In genomic region chr1:105416246-105416645, GRCh38 we compare ENCODE assay signal across 22 cellular contexts.
"Had no signal": no experiment of that assay in that cellular context is flagged by ENCODE, and none has a peak within 500 bp of the region (broad histone marks: within the 10 kb centered on the region; RNA-seq: fewer than 3 reads in every experiment).

No MANE protein-coding gene starts in this region.

- H3K36me3 Mint-ChIP-seq: memory B cell; mesothelial cell of epicardium; stimulated activated memory B cell treated with anti-CD40 and anti-IgM and Interleukin-4, amounts not matched to agents 10 μg/mL and 1 μg/mL and 100 μg/mL, for 72 hours had no signal

- H3K4me1 Mint-ChIP-seq: memory B cell; mesothelial cell of epicardium; natural killer cell; stimulated activated memory B cell treated with anti-CD40 and anti-IgM and Interleukin-4, amounts not matched to agents 10 μg/mL and 1 μg/mL and 100 μg/mL, for 72 hours had no signal

- H3K27ac Mint-ChIP-seq: memory B cell; mesothelial cell of epicardium; natural killer cell; stimulated activated memory B cell treated with anti-CD40 and anti-IgM and Interleukin-4, amounts not matched to agents 10 μg/mL and 1 μg/mL and 100 μg/mL, for 72 hours; stimulated activated naive CD8-positive, alpha-beta T cell treated with anti-CD3 and anti-CD28 coated beads, Interleukin-15, Interleukin-2, amounts not matched to agents 100 ng/mL and 50 ng/mL, for 24 hours had no signal

- DNase-seq: effector memory CD4-positive, alpha-beta T cell; foreskin fibroblast; glutamatergic neuron; kidney; left cardiac atrium; left ventricle myocardium inferior; lower lobe of right lung; natural killer cell; spleen; stimulated activated CD4-positive, alpha-beta T cell treated with anti-CD3 and anti-CD28 coated beads, Interleukin-15, amount 100 ng/mL, for 24 hours; stimulated activated CD4-positive, alpha-beta T cell treated with anti-CD3 and anti-CD28 coated beads, Interleukin-1b, Interleukin-23, amount 100 ng/mL, for 48 hours; stimulated activated CD4-positive, alpha-beta T cell treated with anti-CD3 and anti-CD28 coated beads, Interleukin-4, amount 100 ng/mL, for 24 hours; tibial artery; upper lobe of left lung; uterus had no signal

- H3K27me3 Mint-ChIP-seq: memory B cell; stimulated activated memory B cell treated with anti-CD40 and anti-IgM and Interleukin-4, amounts not matched to agents 10 μg/mL and 1 μg/mL and 100 μg/mL, for 72 hours; stimulated activated naive CD8-positive, alpha-beta T cell treated with anti-CD3 and anti-CD28 coated beads, Interleukin-15, Interleukin-2, amounts not matched to agents 100 ng/mL and 50 ng/mL, for 24 hours had no signal

- ATAC-seq: gastroesophageal sphincter; left cardiac atrium; lower lobe of right lung; natural killer cell; sciatic nerve; stimulated activated memory B cell treated with anti-CD40 and anti-IgM and Interleukin-4, amounts not matched to agents 10 μg/mL and 1 μg/mL and 100 μg/mL, for 72 hours had no signal

- H3K4me3 Mint-ChIP-seq: memory B cell; mesothelial cell of epicardium; natural killer cell; neural crest cell; stimulated activated memory B cell treated with anti-CD40 and anti-IgM and Interleukin-4, amounts not matched to agents 10 μg/mL and 1 μg/mL and 100 μg/mL, for 72 hours; stimulated activated naive CD8-positive, alpha-beta T cell treated with anti-CD3 and anti-CD28 coated beads, Interleukin-15, Interleukin-2, amounts not matched to agents 100 ng/mL and 50 ng/mL, for 24 hours had no signal
